ENCODE assay signal across 1 cellular context in genomic region chr6:61711849-61712248, GRCh38.
TF ChIP-seq lines count a peak whose summit lies in the region.

No MANE protein-coding gene starts in this region.

TF ChIP-seq in SK-N-SH, 30 proteins besides CTCF, POLR2A, EP300 and RAD21 (continued from another document):
- TF ChIP-seq PBX3 (IDR thresholded peaks at IDR 0.05) (no peak), MXI1 (IDR thresholded peaks at IDR 0.05; ENCODE audit: low read depth, low read length) (no peak), SIN3A (IDR thresholded peaks at IDR 0.05; ENCODE audit: borderline replicate concordance, low read depth, low read length) (no peak), NFIC (IDR thresholded peaks at IDR 0.05; ENCODE audit: borderline replicate concordance) (no peak), GABPA (IDR thresholded peaks at IDR 0.05; ENCODE audit: low read depth) (no peak), POLR2AphosphoS5 (IDR thresholded peaks at IDR 0.05; ENCODE audit: low read depth, low read length) (no peak), FOXJ3 (CRISPR knock-in tag; IDR thresholded peaks at IDR 0.05) (no peak), IRF3 (IDR thresholded peaks at IDR 0.05; ENCODE audit: low read depth, low read length) (no peak), MAX (IDR thresholded peaks at IDR 0.05; ENCODE audit: low read depth) (no peak), ZBTB33 (IDR thresholded peaks at IDR 0.05; ENCODE audit: borderline replicate concordance, low read depth) (no peak)
